In genomic region chr7:151570366-151570915, GRCh38 we compare ENCODE assay signal across 9 cellular contexts. TPM values are rescaled to one million over a fixed set of nuclear protein-coding genes. Genes with fewer than 3 reads are reported as not detected.
DNase-seq lines count a peak whose midpoint lies in the region; FAIRE-seq and TF ChIP-seq lines count a peak whose summit lies in the region.
"Had no signal": no experiment of that assay in that cellular context is flagged by ENCODE, and none has a peak within 500 bp of the region (broad histone marks: within the 10 kb centered on the region; RNA-seq: fewer than 3 reads in every experiment).

No MANE protein-coding gene starts in this region.

- H3K36me3 ChIP-seq in BE2C, result no peaks in the 10 kb centered on the region
- H3K36me3 ChIP-seq in HEK293 (ENCODE audit: control insufficient read depth in 2 of 2, insufficient read depth in 1 of 2, low read length in 2 of 2), result peaks cover 0 to 12% of the 10 kb centered on the region in 2 experiments; a peak in 1 of 3 replicates
- H3K36me3 ChIP-seq in liver (ENCODE audit: control insufficient read depth in 4 of 4, insufficient read depth in 3 of 4, low read depth in 1 of 4, low read length in 3 of 4), result peaks cover 5 to 27% (median 17%) of the 10 kb centered on the region in 4 donors
- no peaks in the 10 kb centered on the region for H3K36me3 ChIP-seq in ovary

- TF ChIP-seq CTCF in BE2C (IDR thresholded peaks at IDR 0.05; ENCODE audit: low read depth, low read length), result peak; percentile 48
- no peak for TF ChIP-seq CTCF in HEK293 (tag by site-specific recombination; IDR thresholded peaks at IDR 0.05)
- TF ChIP-seq CTCF in liver (IDR thresholded peaks at IDR 0.05; ENCODE audit: low read depth, low read length, missing input control), result no peak
- TF ChIP-seq CTCF in ovary (IDR thresholded peaks at IDR 0.05), result peak in 1 of 3 donors; percentile 48

- no peak overlapping the region for H3K9ac ChIP-seq in liver (ENCODE audit: low read depth in 1 of 2, low read length in 2 of 2)

- H3K4me1 ChIP-seq in BE2C (0 out of 2 replicates have a peak, but pooled peaks cover 4% of the 10 kb centered on the region), HEK293 (ENCODE audit: control insufficient read depth, insufficient read depth, low read length) (no peaks in the 10 kb centered on the region), liver (ENCODE audit: control insufficient read depth in 4 of 4, insufficient read depth in 4 of 4, low read length in 3 of 4) (no peaks in the 10 kb centered on the region), ovary (ENCODE audit: insufficient read depth) (no peaks in the 10 kb centered on the region)

- intact Hi-C loops in ovary (cut with DNase I), result loop anchor here in 3 of 4 donors (5.0 to 10.0 kb wide), 2 partner anchors 184 to 187 kb away; no protein-coding TSS in a partner anchor

- CTCF ChIA-PET in HEK293 (lab: Yijun Ruan, JAX), result interaction anchor here (0.6 to 4.7 kb wide), 9 partner anchors 60 to 224 kb away, joined by 3 to 34 read pairs (median 4); no protein-coding TSS in a partner anchor

- H3K27me3 ChIP-seq in BE2C (no peaks in the 10 kb centered on the region), liver (ENCODE audit: control insufficient read depth in 4 of 4, insufficient read depth in 4 of 4, low read length in 3 of 4) (no peaks in the 10 kb centered on the region), ovary (no peaks in the 10 kb centered on the region)

- H3K4me3 ChIP-seq in BE2C (ENCODE audit: low read depth, low read length), result no peak overlapping the region
- H3K4me3 ChIP-seq in HEK293 (ENCODE audit: low read depth, low read length), result no peak overlapping the region
- H3K4me3 ChIP-seq in liver (ENCODE audit: low read depth in 1 of 3, low read length in 3 of 3), result no peak overlapping the region
- H3K4me3 ChIP-seq in ovary, result no peak overlapping the region

- no peak overlapping the region for H3K27ac ChIP-seq in HEK293 (ENCODE audit: extremely low read depth, low read depth, low read length)
- no peak overlapping the region for H3K27ac ChIP-seq in liver (ENCODE audit: low read depth in 1 of 2, low read length in 2 of 2)
- H3K27ac ChIP-seq in ovary, result no peak overlapping the region

- DNase-seq in BE2C (no peak), amniotic epithelial cell (ENCODE audit: low read depth) (peak; percentile 37), NCI-H2196 (lab: John Stamatoyannopoulos, UW; ENCODE audit: unreplicated experiment) (no peak), ovary (no peak), urothelium cell line (ENCODE audit: low spot score) (no peak), UCSD-AML1 (lab: John Stamatoyannopoulos, UW; ENCODE audit: unreplicated experiment) (no peak)
- DNase-seq: NCI-H2029 had no signal

- POLR2A ChIA-PET in HEK293 (lab: Yijun Ruan, JAX), result no interaction called here

- H3K9me3 ChIP-seq in BE2C (no peaks in the 10 kb centered on the region), HEK293 (ENCODE audit: control insufficient read depth, insufficient read depth, low read depth, low read length) (no peaks in the 10 kb centered on the region), liver (ENCODE audit: control insufficient read depth in 4 of 4, low read length in 3 of 4) (no peaks in the 10 kb centered on the region), ovary (no peaks in the 10 kb centered on the region)

- no peak for TF ChIP-seq POLR2A in ovary (IDR thresholded peaks at IDR 0.05)

- no peak for TF ChIP-seq EP300 in ovary (IDR thresholded peaks at IDR 0.05)

- TF ChIP-seq RAD21 in liver (IDR thresholded peaks at IDR 0.05), result peak; percentile 69 to 70

- no peak for FAIRE-seq in urothelium cell line (lab: Jason Lieb, UNC)

TF ChIP-seq in HEK293, 187 proteins besides CTCF, POLR2A, EP300 and RAD21:
- no peak for TF ChIP-seq ZNF350 (tag by site-specific recombination; IDR thresholded peaks at IDR 0.05)
- TF ChIP-seq ZNF48 (tag by site-specific recombination; IDR thresholded peaks at IDR 0.05), result no peak
- peak; percentile 59 for TF ChIP-seq ZNF654 (tag by site-specific recombination; IDR thresholded peaks at IDR 0.05; ENCODE audit: low read depth)

TF ChIP-seq in liver, 16 proteins besides CTCF, POLR2A, EP300 and RAD21:
- no peak for TF ChIP-seq YY1 (IDR thresholded peaks at IDR 0.05)
- TF ChIP-seq GABPA (IDR thresholded peaks at IDR 0.05 in 1 of 2, conservative IDR thresholded peaks at IDR 0.05 in 1 of 2), result no peak
- no peak for TF ChIP-seq JUND (IDR thresholded peaks at IDR 0.05)
- no peak for TF ChIP-seq FOXA1 (IDR thresholded peaks at IDR 0.05)
- no peak for TF ChIP-seq NR2F2 (IDR thresholded peaks at IDR 0.05)
- TF ChIP-seq, protein P1, sequence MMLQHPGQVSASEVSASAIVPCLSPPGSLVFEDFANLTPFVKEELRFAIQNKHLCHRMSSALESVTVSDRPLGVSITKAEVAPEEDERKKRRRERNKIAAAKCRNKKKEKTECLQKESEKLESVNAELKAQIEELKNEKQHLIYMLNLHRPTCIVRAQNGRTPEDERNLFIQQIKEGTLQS (IDR thresholded peaks at IDR 0.05), result no peak
- TF ChIP-seq RXRA (IDR thresholded peaks at IDR 0.05), result no peak
- no peak for TF ChIP-seq FOXA2 (IDR thresholded peaks at IDR 0.05)

RNA-seq across cellular contexts. Expression of gene RHEB, which starts 50.7 kb away (rescaled TPM):
- 88.3 TPM for polyA plus RNA-seq in BE2C (2012; ENCODE audit: insufficient read depth, insufficient read length, low read depth)
- total RNA-seq in liver (10 to 100 TPM; 29.5 to 31.6 TPM), ovary (100 to 1,000 TPM in 1 of 7 donors, 10 to 100 TPM in 6; 85.1 to 106 (median 91.8) TPM)
- polyA plus RNA-seq in liver (10 to 100 TPM; 41.4 to 59.0 TPM), ovary (100 to 1,000 TPM in 1 of 2 donors, 10 to 100 TPM in 1; 77.6 to 167 TPM)
